In the genomic region with DNA sequence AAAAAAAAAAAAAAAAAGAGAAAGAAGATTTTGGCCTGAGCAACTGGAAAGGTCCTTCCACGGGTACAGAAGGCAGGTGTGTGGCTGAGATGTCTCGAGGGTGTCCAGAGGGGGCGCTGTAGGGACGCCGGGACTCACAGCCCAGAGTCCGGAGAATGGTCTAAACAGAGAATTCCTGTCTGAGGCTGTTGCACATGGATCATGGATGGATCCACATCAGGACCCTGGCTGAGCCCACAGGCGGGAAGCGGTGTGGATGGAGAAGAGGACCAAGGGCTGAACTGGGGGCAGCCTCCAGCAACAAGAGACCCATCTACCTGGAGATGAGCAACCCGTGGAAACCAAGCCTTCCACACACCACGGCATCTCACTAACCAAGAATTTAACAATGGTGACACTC, we compare ENCODE assay signal across 11 cellular contexts. TPM values are rescaled to one million over a fixed set of nuclear protein-coding genes. Genes with fewer than 3 reads are reported as not detected.
DNase-seq lines count a peak whose midpoint lies in the region; ATAC-seq and TF ChIP-seq lines count a peak whose summit lies in the region.
"Had no signal": no experiment of that assay in that cellular context is flagged by ENCODE, and none has a peak within 500 bp of the region (broad histone marks: within the 10 kb centered on the region; RNA-seq: fewer than 3 reads in every experiment).

No MANE protein-coding gene starts in this region.

- H3K36me3 ChIP-seq in DOHH2 (ENCODE audit: control insufficient read depth, low read length) (no peaks in the 10 kb centered on the region), GM23338 (ENCODE audit: insufficient read depth) (no peaks in the 10 kb centered on the region), kidney epithelial cell (ENCODE audit: control insufficient read depth, insufficient read depth, low read length) (no peaks in the 10 kb centered on the region), tibial artery (no peaks in the 10 kb centered on the region)

- POLR2A ChIA-PET in activated CD4-positive, alpha-beta memory T cell treated with anti-CD3 and anti-CD28 coated beads for 36 hours (lab: Charles Lee) = no interaction called here

- H3K4me3 Mint-ChIP-seq in GM23338 = no peak overlapping the region
- no peak overlapping the region for H3K4me3 Mint-ChIP-seq in activated CD4-positive, alpha-beta memory T cell treated with anti-CD3 and anti-CD28 coated beads for 36 hours
- H3K4me3 Mint-ChIP-seq: activated CD4-positive, alpha-beta T cell treated with anti-CD3 and anti-CD28 coated beads, Interleukin-2, amount 10 ng/mL, durations not matched to agents 24 days and 14 days had no signal

- H2AFZ ChIP-seq in GM23338 = 0 out of 2 replicates have a peak overlapping the region, but pooled peaks have one; percentile 65

- H3K9me3 ChIP-seq in DOHH2 (ENCODE audit: control insufficient read depth, insufficient read depth, low read length) (no peaks in the 10 kb centered on the region), tibial artery (no peaks in the 10 kb centered on the region)

- H3K79me2 ChIP-seq in DOHH2 (ENCODE audit: control insufficient read depth, low read length) (no peaks in the 10 kb centered on the region), GM23338 (replicated peaks; ENCODE audit: insufficient read depth) (no peaks in the 10 kb centered on the region)

- ATAC-seq in GM23338 (peak; percentile 81), SK-N-SH treated with all-trans-retinoic acid at 6 μM for 48 hours (peak; percentile 45; the same call in 2 of the 3 replicates)

- H3K4me2 ChIP-seq in DOHH2 (ENCODE audit: low read length) = no peak overlapping the region
- no peak overlapping the region for H3K4me2 ChIP-seq in GM23338

- H3K9me2 ChIP-seq in DOHH2 (replicated peaks; ENCODE audit: control insufficient read depth, low read length) (no peaks in the 10 kb centered on the region), GM23338 (ENCODE audit: insufficient read depth) (no peaks in the 10 kb centered on the region)

- TF ChIP-seq CTCF in DOHH2 (IDR thresholded peaks at IDR 0.05; ENCODE audit: low read depth, low read length, poor library complexity, severe bottlenecking) (peak; percentile 60), GM23338 (conservative IDR thresholded peaks at IDR 0.05; ENCODE audit: low read depth in 2 of 2) (peak; percentile 81 to 83), kidney epithelial cell (IDR thresholded peaks at IDR 0.05; ENCODE audit: insufficient read depth, low read length, poor library complexity, severe bottlenecking) (peak; percentile 36), tibial artery (IDR thresholded peaks at IDR 0.05) (no peak)

- H3K4me1 Mint-ChIP-seq in GM23338 = peaks cover 18% of the 10 kb centered on the region
- H3K4me1 Mint-ChIP-seq in activated CD4-positive, alpha-beta memory T cell treated with anti-CD3 and anti-CD28 coated beads for 36 hours (ENCODE audit: low read depth) = no peaks in the 10 kb centered on the region
- H3K4me1 Mint-ChIP-seq: activated CD4-positive, alpha-beta T cell treated with anti-CD3 and anti-CD28 coated beads, Interleukin-2, amount 10 ng/mL, durations not matched to agents 24 days and 14 days had no signal

- DNase-seq in GM23338 (ENCODE audit: low spot score) = peak; percentile 80
- no peak for DNase-seq in kidney epithelial cell (ENCODE audit: low read depth)
- DNase-seq in tibial artery = no peak
- no peak for DNase-seq in activated CD4-positive, alpha-beta memory T cell treated with anti-CD3 and anti-CD28 coated beads for 36 hours
- DNase-seq in stimulated activated CD4-positive, alpha-beta T cell treated with anti-CD3 and anti-CD28 coated beads, Interleukin-4, amount 100 ng/mL, for 24 hours = no peak
- DNase-seq in T-helper 1 cell = no peak
- DNase-seq: activated CD4-positive, alpha-beta T cell treated with anti-CD3 and anti-CD28 coated beads, Interleukin-2, amount 10 ng/mL, durations not matched to agents 24 days and 14 days; stimulated activated CD4-positive, alpha-beta T cell treated with anti-CD3 and anti-CD28 coated beads, Interleukin-15, amount 100 ng/mL, for 24 hours; substantia nigra had no signal

- CTCF ChIA-PET in activated CD4-positive, alpha-beta memory T cell treated with anti-CD3 and anti-CD28 coated beads for 36 hours (lab: Charles Lee) = no interaction called here

- no peaks in the 10 kb centered on the region for H4K20me1 ChIP-seq in DOHH2 (ENCODE audit: control insufficient read depth, insufficient read depth, low read depth, low read length)
- no peaks in the 10 kb centered on the region for H4K20me1 ChIP-seq in GM23338 (replicated peaks; ENCODE audit: insufficient read depth)

- no peak overlapping the region for H3K27ac Mint-ChIP-seq in GM23338
- H3K27ac Mint-ChIP-seq in activated CD4-positive, alpha-beta memory T cell treated with anti-CD3 and anti-CD28 coated beads for 36 hours = no peak overlapping the region
- H3K27ac Mint-ChIP-seq: activated CD4-positive, alpha-beta T cell treated with anti-CD3 and anti-CD28 coated beads, Interleukin-2, amount 10 ng/mL, durations not matched to agents 24 days and 14 days had no signal

- no peak overlapping the region for H3K4me3 ChIP-seq in DOHH2 (ENCODE audit: low read length)
- no peak overlapping the region for H3K4me3 ChIP-seq in GM23338
- no peak overlapping the region for H3K4me3 ChIP-seq in kidney epithelial cell (ENCODE audit: low read depth, low read length)
- no peak overlapping the region for H3K4me3 ChIP-seq in tibial artery

- H3K4me1 ChIP-seq in DOHH2 (ENCODE audit: control insufficient read depth, low read length) = no peaks in the 10 kb centered on the region
- H3K4me1 ChIP-seq in GM23338 (ENCODE audit: insufficient read depth) = peaks cover 17% of the 10 kb centered on the region
- no peaks in the 10 kb centered on the region for H3K4me1 ChIP-seq in tibial artery

- H3K27me3 Mint-ChIP-seq in GM23338 (ENCODE audit: insufficient read depth, low read depth, poor library complexity) = peaks cover 9% of the 10 kb centered on the region
- no peaks in the 10 kb centered on the region for H3K27me3 Mint-ChIP-seq in activated CD4-positive, alpha-beta memory T cell treated with anti-CD3 and anti-CD28 coated beads for 36 hours

- intact Hi-C loops in tibial artery (cut with DNase I; ENCODE audit: low total_unique reads) = no loop called here
- intact Hi-C loops in activated CD4-positive, alpha-beta memory T cell treated with anti-CD3 and anti-CD28 coated beads for 36 hours (cut with micrococcal nuclease) = no loop called here

- H3K27me3 ChIP-seq in DOHH2 (ENCODE audit: control insufficient read depth, low read length) (peaks cover 21% of the 10 kb centered on the region; the same call in 1 of the 2 replicates), GM23338 (ENCODE audit: insufficient read depth) (no peaks in the 10 kb centered on the region), kidney epithelial cell (ENCODE audit: control insufficient read depth, insufficient read depth, low read length) (no peaks in the 10 kb centered on the region), tibial artery (no peaks in the 10 kb centered on the region)

- H3F3A ChIP-seq in DOHH2 (ENCODE audit: control insufficient read depth, insufficient read depth) (no peaks in the 10 kb centered on the region), GM23338 (replicated peaks; ENCODE audit: low read depth) (no peaks in the 10 kb centered on the region)

- H3K36me3 Mint-ChIP-seq in GM23338 (ENCODE audit: low read depth) = no peaks in the 10 kb centered on the region
- no peaks in the 10 kb centered on the region for H3K36me3 Mint-ChIP-seq in activated CD4-positive, alpha-beta memory T cell treated with anti-CD3 and anti-CD28 coated beads for 36 hours

- no peak overlapping the region for H3K27ac ChIP-seq in DOHH2 (ENCODE audit: low read depth, low read length)
- H3K27ac ChIP-seq in GM23338 (ENCODE audit: low read depth) = no peak overlapping the region
- H3K27ac ChIP-seq in tibial artery = no peak overlapping the region

- no peaks in the 10 kb centered on the region; the same call in 2 of the 3 replicates for H3K9me3 Mint-ChIP-seq in GM23338
- H3K9me3 Mint-ChIP-seq in activated CD4-positive, alpha-beta memory T cell treated with anti-CD3 and anti-CD28 coated beads for 36 hours = no peaks in the 10 kb centered on the region
- H3K9me3 Mint-ChIP-seq: activated CD4-positive, alpha-beta T cell treated with anti-CD3 and anti-CD28 coated beads, Interleukin-2, amount 10 ng/mL, durations not matched to agents 24 days and 14 days had no signal

TF ChIP-seq in GM23338, 12 proteins besides CTCF, POLR2A, EP300 and RAD21 (continues in another document):
- no peak for TF ChIP-seq CREB1 (CRISPR knock-in tag; IDR thresholded peaks at IDR 0.05; ENCODE audit: low read depth)
- TF ChIP-seq POLR2AphosphoS5 (IDR thresholded peaks at IDR 0.05; ENCODE audit: low read depth) = no peak
- TF ChIP-seq ZNF114 (CRISPR knock-in tag; IDR thresholded peaks at IDR 0.05) = no peak
- no peak for TF ChIP-seq EZH2 (IDR thresholded peaks at IDR 0.05; ENCODE audit: low read depth, unreplicated experiment)
- TF ChIP-seq JUNB (IDR thresholded peaks at IDR 0.05; ENCODE audit: unreplicated experiment) = no peak

TF ChIP-seq in SK-N-SH treated with all-trans-retinoic acid at 6 μM for 48 hours, 23 proteins besides CTCF, POLR2A, EP300 and RAD21 (continues in another document):
- no peak for TF ChIP-seq PPARA (CRISPR knock-in tag; IDR thresholded peaks at IDR 0.05; ENCODE audit: borderline replicate concordance)
- no peak for TF ChIP-seq ZNF8 (CRISPR knock-in tag; IDR thresholded peaks at IDR 0.05)
- no peak for TF ChIP-seq ZNF70 (CRISPR knock-in tag; IDR thresholded peaks at IDR 0.05)
- no peak for TF ChIP-seq ZFP30 (CRISPR knock-in tag; IDR thresholded peaks at IDR 0.05)

RNA-seq across cellular contexts. Expression of gene PKD1L1, which starts 55.0 kb away (rescaled TPM):
- total RNA-seq in GM23338 (2014; rRNA removed; shearing (Covaris generic)) = 0.03 and 0.16 TPM in 2 replicates
- not detected in 2 replicates for polyA plus RNA-seq in GM23338 (2016; fragmentation: Nextera tagmentation; extraction: Ambion mirVana)
- 0.08 and 0.14 TPM in 2 replicates for total RNA-seq in kidney epithelial cell
- total RNA-seq in activated CD4-positive, alpha-beta memory T cell treated with anti-CD3 and anti-CD28 coated beads for 36 hours = under 1 TPM; 0.17 to 0.19 TPM

Comparison
In these comparisons a context has a peak if more than half of its experiments do, and no peak if none do; other contexts are left out.
1. CTCF ChIP-seq: peak in DOHH2 (single experiment), GM23338 (2 of 2) and kidney epithelial cell (single experiment); none in tibial artery (0 of 2).